In the genomic region with DNA sequence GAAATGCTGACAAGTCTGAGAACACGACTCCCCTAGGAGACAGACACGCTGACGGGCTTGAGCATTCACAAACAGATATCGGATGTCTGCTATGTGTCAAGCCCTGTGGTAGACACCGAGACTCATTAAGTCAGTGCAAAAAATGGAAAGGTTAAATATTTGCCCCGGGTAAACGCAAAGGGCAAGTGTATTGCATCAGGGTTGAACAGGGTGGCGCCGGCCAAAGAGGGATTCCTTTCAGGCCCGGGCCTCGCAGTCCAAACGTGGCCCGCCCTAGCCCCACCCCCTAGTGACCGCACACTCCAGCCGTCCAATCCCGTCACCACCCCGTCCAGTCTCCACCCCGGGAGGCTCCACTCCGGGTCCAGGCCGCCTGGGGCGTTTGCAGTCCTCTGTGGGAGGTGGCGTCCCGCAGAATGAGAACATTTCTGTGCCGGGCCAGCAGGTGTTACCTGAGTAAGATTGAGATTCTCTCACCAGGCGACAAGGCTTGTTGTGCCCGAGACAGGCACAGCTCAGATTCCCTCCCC, we compare ENCODE assay signal across 8 cellular contexts. TPM values are rescaled to one million over a fixed set of nuclear protein-coding genes. Genes with fewer than 3 reads are reported as not detected.
DNase-seq lines count a peak whose midpoint lies in the region; ATAC-seq, FAIRE-seq and TF ChIP-seq lines count a peak whose summit lies in the region.

No MANE protein-coding gene starts in this region.

- peak; percentile 48; the same call in 1 of the 2 replicates for TF ChIP-seq POLR2A in H54 (IDR thresholded peaks at IDR 0.05; ENCODE audit: low read depth, low read length)

- H3K27me3 ChIP-seq in foreskin keratinocyte (peaks cover 9% of the 10 kb centered on the region), neuron (ENCODE audit: insufficient read depth, low read length) (peaks cover 7% of the 10 kb centered on the region), subcutaneous abdominal adipose tissue (ENCODE audit: control insufficient read depth in 5 of 5, insufficient read depth in 4 of 5, low read length in 5 of 5) (no peaks in the 10 kb centered on the region)

- ATAC-seq in foreskin keratinocyte, result peak; percentile 96

- H3K4me1 ChIP-seq in foreskin keratinocyte, result peaks cover 4% of the 10 kb centered on the region
- H3K4me1 ChIP-seq in neuron (ENCODE audit: insufficient read depth, low read length), result peaks cover 17% of the 10 kb centered on the region
- peaks cover 0 to 18% (median 11%) of the 10 kb centered on the region in 5 donors for H3K4me1 ChIP-seq in subcutaneous abdominal adipose tissue (ENCODE audit: control insufficient read depth in 5 of 5, insufficient read depth in 5 of 5, low read length in 5 of 5)

- H3K9me3 ChIP-seq in neuron (ENCODE audit: low read length) (no peaks in the 10 kb centered on the region), subcutaneous abdominal adipose tissue (ENCODE audit: control insufficient read depth in 5 of 5, low read length in 5 of 5) (no peaks in the 10 kb centered on the region)

- no peak for FAIRE-seq in H54 (lab: Jason Lieb, UNC)

- H3K27ac ChIP-seq in foreskin keratinocyte (no peak overlapping the region), subcutaneous abdominal adipose tissue (ENCODE audit: low read depth, low read length) (peak overlapping the region; percentile 75)

- H3K36me3 ChIP-seq in neuron (ENCODE audit: insufficient read depth, low read length) (no peaks in the 10 kb centered on the region), subcutaneous abdominal adipose tissue (ENCODE audit: control insufficient read depth in 5 of 5, insufficient read depth in 5 of 5, low read length in 5 of 5) (no peaks in the 10 kb centered on the region)

- H3K9ac ChIP-seq in subcutaneous abdominal adipose tissue (ENCODE audit: low read length in 5 of 5), result peak overlapping the region in 4 of 5 donors; percentile 82 to 90 (median 88)

- peak; percentile 93 for DNase-seq in ELR (ENCODE audit: low read depth)
- DNase-seq in H54 (ENCODE audit: insufficient read length, low spot score), result peak; percentile 94
- DNase-seq in M059J (ENCODE audit: low read depth), result peak; percentile 90
- peak; percentile 95 to 96 for DNase-seq in SHP77 (lab: John Stamatoyannopoulos, UW)
- peak; percentile 57 for DNase-seq in activated gamma-delta T cell treated with Interleukin-2 at 50 U/mL for 16 hours
- peak; percentile 57 to 79 for DNase-seq in foreskin keratinocyte

- H3K4me3 ChIP-seq in neuron (ENCODE audit: low read length) (peak overlapping the region; percentile 57), subcutaneous abdominal adipose tissue (ENCODE audit: low read depth in 1 of 5, low read length in 5 of 5) (peak overlapping the region; percentile 74 to 83 (median 79))

- H2AFZ ChIP-seq in neuron (ENCODE audit: low read depth, low read length), result peak overlapping the region; percentile 85

- no peak for TF ChIP-seq CTCF in foreskin keratinocyte (conservative IDR thresholded peaks at IDR 0.05)

RNA-seq across cellular contexts. Expression of a gene that starts 16.3 kb away (rescaled TPM):
- 129 and 147 TPM in 2 replicates for total RNA-seq in M059J (2014; rRNA removed; shearing (Covaris generic))
- 35.2 and 48.1 TPM in 2 replicates for total RNA-seq in foreskin keratinocyte
- 52.1 and 71.2 TPM in 2 replicates for polyA plus RNA-seq in foreskin keratinocyte

RNA-seq across cellular contexts. Expression of a gene that starts 20.0 kb away (rescaled TPM):
- total RNA-seq in M059J (2014; rRNA removed; shearing (Covaris generic)), result not detected in 2 replicates
- not detected in 2 replicates for total RNA-seq in foreskin keratinocyte
- not detected in 2 replicates for polyA plus RNA-seq in foreskin keratinocyte

RNA-seq across cellular contexts. Expression of a gene that starts 43.6 kb away (rescaled TPM):
- not detected in 2 replicates for total RNA-seq in M059J (2014; rRNA removed; shearing (Covaris generic))
- not detected in 2 replicates for total RNA-seq in foreskin keratinocyte
- 0.04 TPM in 1 of 2 replicates, not detected in the other for polyA plus RNA-seq in foreskin keratinocyte

RNA-seq across cellular contexts. Expression of a gene that starts 58.4 kb away (rescaled TPM):
- not detected in 2 replicates for total RNA-seq in M059J (2014; rRNA removed; shearing (Covaris generic))
- total RNA-seq in foreskin keratinocyte, result not detected in 2 replicates
- polyA plus RNA-seq in foreskin keratinocyte, result not detected in 2 replicates
